In the genomic region with DNA sequence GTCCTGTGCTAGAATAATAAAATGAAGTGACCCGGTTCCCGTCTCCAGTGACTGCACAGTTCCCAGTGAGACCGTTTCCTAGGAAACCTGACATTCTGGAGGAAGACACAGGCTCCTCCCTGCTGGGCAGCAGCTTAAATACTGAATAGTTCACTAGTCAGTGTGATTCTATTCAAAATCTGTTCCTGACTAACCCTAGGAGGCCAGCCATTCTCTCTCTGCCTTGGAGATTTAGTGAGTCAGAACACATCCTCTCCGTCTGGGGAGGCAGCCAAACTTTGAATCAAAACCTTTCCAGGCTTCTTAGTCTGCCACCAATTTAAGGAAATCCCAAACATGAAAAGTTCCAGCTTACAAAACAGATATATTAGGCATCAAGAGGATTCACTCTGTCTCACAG, we compare ENCODE assay signal across 8 cellular contexts. TPM values are rescaled to one million over a fixed set of nuclear protein-coding genes. Genes with fewer than 3 reads are reported as not detected.
A peak's percentile ranks its signal among the peaks of the same experiment; 100 is the strongest.
DNase-seq lines count a peak whose midpoint lies in the region; ATAC-seq lines count a peak whose summit lies in the region.

No MANE protein-coding gene starts in this region.

- H2BK15ac ChIP-seq in mesenchymal stem cell (ENCODE audit: low read depth, poor library complexity, severe bottlenecking): no peak overlapping the region

- H4K8ac ChIP-seq in mesenchymal stem cell (ENCODE audit: low read length): no peak overlapping the region

- H3K9me3 ChIP-seq in ectodermal cell (ENCODE audit: control insufficient read depth, low read length) (no peaks in the 10 kb centered on the region), mesenchymal stem cell (ENCODE audit: control insufficient read depth, low read length) (no peaks in the 10 kb centered on the region), aorta (ENCODE audit: control insufficient read depth, low read length) (no peaks in the 10 kb centered on the region)

- H3K18ac ChIP-seq in mesenchymal stem cell (ENCODE audit: low read depth in 1 of 2, low read length in 2 of 2): no peak overlapping the region

- H3K27ac ChIP-seq in ectodermal cell (ENCODE audit: insufficient read depth, low read depth, low read length, poor library complexity, severe bottlenecking) (peak overlapping the region; percentile 86), mesenchymal stem cell (ENCODE audit: low read length, poor library complexity, severe bottlenecking) (peak overlapping the region; percentile 71), aorta (ENCODE audit: low read depth in 1 of 2, low read length in 2 of 2) (peak overlapping the region in 1 of 2 donors; percentile 62)

- H4K91ac ChIP-seq in mesenchymal stem cell (ENCODE audit: low read length): no peak overlapping the region

- peaks cover 3% of the 10 kb centered on the region for H3K79me1 ChIP-seq in mesenchymal stem cell (replicated peaks; ENCODE audit: low read length, poor library complexity, severe bottlenecking)

- H3K4me2 ChIP-seq in mesenchymal stem cell (ENCODE audit: low read length, poor library complexity, severe bottlenecking): no peak overlapping the region

- peak; percentile 93 for ATAC-seq in aorta (ENCODE audit: low FRiP score)
- no peak for ATAC-seq in HG03175 (IDR thresholded peaks at IDR 0.05; ENCODE audit: unreplicated experiment)
- ATAC-seq in HG02678 (IDR thresholded peaks at IDR 0.05; ENCODE audit: unreplicated experiment): no peak

- H2AK5ac ChIP-seq in mesenchymal stem cell (ENCODE audit: low read length, severe bottlenecking): no peak overlapping the region

- no peak overlapping the region for H2BK120ac ChIP-seq in mesenchymal stem cell (ENCODE audit: low read depth, low read length)

- no peaks in the 10 kb centered on the region for H3K27me3 ChIP-seq in ectodermal cell (ENCODE audit: control insufficient read depth, insufficient read depth, low read length, poor library complexity, severe bottlenecking)
- no peaks in the 10 kb centered on the region for H3K27me3 ChIP-seq in mesenchymal stem cell (ENCODE audit: control insufficient read depth in 1 of 2, insufficient read depth in 1 of 2, low read length in 2 of 2)
- H3K27me3 ChIP-seq in aorta (ENCODE audit: control insufficient read depth in 1 of 2, insufficient read depth in 2 of 2, low read length in 1 of 2): no peaks in the 10 kb centered on the region

- no peak overlapping the region for H3K4ac ChIP-seq in mesenchymal stem cell (ENCODE audit: low read depth in 1 of 2, low read length in 2 of 2)

- no peak overlapping the region for H3K14ac ChIP-seq in mesenchymal stem cell (ENCODE audit: low read length in 2 of 2)

- H3K4me1 ChIP-seq in ectodermal cell (ENCODE audit: control insufficient read depth, insufficient read depth, low read length): peaks cover 12% of the 10 kb centered on the region
- H3K4me1 ChIP-seq in mesenchymal stem cell (ENCODE audit: control insufficient read depth, insufficient read depth, low read depth, low read length): peaks cover 7% of the 10 kb centered on the region
- H3K4me1 ChIP-seq in aorta (ENCODE audit: control insufficient read depth in 1 of 2, insufficient read depth in 2 of 2, low read length in 2 of 2): peaks cover 0 to 3% of the 10 kb centered on the region in 2 donors

- DNase-seq in AG08396 (ENCODE audit: low spot score) (peak; percentile 81), NCI-H2196 treated with DMSO at 0.1 percent for 48 hours (lab: John Stamatoyannopoulos, UW; ENCODE audit: unreplicated experiment) (peak; percentile 20), mesenchymal stem cell (peak; percentile 83), aorta (peak in 1 of 2 donors; percentile 72)
- DNase-seq in stimulated activated CD4-positive, alpha-beta T cell treated with anti-CD3 and anti-CD28 coated beads, Interleukin-15, amount 100 ng/mL, for 24 hours: no peak

- H2BK5ac ChIP-seq in mesenchymal stem cell (ENCODE audit: low read depth, low read length, poor library complexity, severe bottlenecking): no peak overlapping the region

- H3K9ac ChIP-seq in mesenchymal stem cell (ENCODE audit: low read length): peak overlapping the region; percentile 92

- no peak overlapping the region for H2AFZ ChIP-seq in mesenchymal stem cell (ENCODE audit: low read depth, low read length)

- WGBS in ectodermal cell, 2 experiments: 0 to 1% methylated on average over 4 of the region's 4 CpGs
- 3% methylated on average over 4 of the region's 4 CpGs for WGBS in mesenchymal stem cell
- 3 to 8% methylated on average over 4 of the region's 4 CpGs for WGBS in aorta, 2 donors

- H3K36me3 ChIP-seq in ectodermal cell (ENCODE audit: control insufficient read depth, insufficient read depth, low read length): no peaks in the 10 kb centered on the region
- peaks cover 0 to 5% of the 10 kb centered on the region in 2 experiments for H3K36me3 ChIP-seq in mesenchymal stem cell (ENCODE audit: control insufficient read depth in 1 of 2, insufficient read depth in 2 of 2, low read depth in 1 of 2, low read length in 2 of 2)
- no peaks in the 10 kb centered on the region for H3K36me3 ChIP-seq in aorta (ENCODE audit: control insufficient read depth in 1 of 2, insufficient read depth in 2 of 2, low read length in 1 of 2)

- no peak overlapping the region for H3K23ac ChIP-seq in mesenchymal stem cell (ENCODE audit: low read length in 2 of 2)

- intact Hi-C loops in aorta (cut with DNase I): loop anchor here in 1 of 2 donors (1.0 kb wide), 1 partner anchor 11 kb away; a partner anchor contains a TSS

- no peak overlapping the region for H2BK12ac ChIP-seq in mesenchymal stem cell (ENCODE audit: low read length in 2 of 2)

- H3K4me3 ChIP-seq in ectodermal cell (ENCODE audit: insufficient read depth, low read depth, low read length): no peak overlapping the region
- H3K4me3 ChIP-seq in mesenchymal stem cell (ENCODE audit: insufficient read depth in 1 of 2, low read depth in 1 of 2, low read length in 2 of 2): peak overlapping the region in 1 of 2 experiments; percentile 61
- no peak overlapping the region for H3K4me3 ChIP-seq in aorta (ENCODE audit: low read length in 2 of 2)

RNA-seq across cellular contexts. Expression of a gene that starts 11.2 kb away (rescaled TPM):
- polyA plus RNA-seq in ectodermal cell (2013, experiment 1 of 4): 5.9 TPM
- polyA plus RNA-seq in ectodermal cell (2013, experiment 2 of 4): 8.8 TPM
- polyA plus RNA-seq in ectodermal cell (2013, experiment 3 of 4): 6.2 TPM
- 7.9 TPM for polyA plus RNA-seq in ectodermal cell (2013, experiment 4 of 4)
- 1.8 TPM for polyA plus RNA-seq in mesenchymal stem cell (2013, experiment 1 of 2)
- 1.9 TPM for polyA plus RNA-seq in mesenchymal stem cell (2013, experiment 2 of 2)
- 10 to 100 TPM in 1 of 2 donors, 1 to 10 TPM in 1; 9.4 to 18.7 TPM for total RNA-seq in aorta
- polyA plus RNA-seq in aorta: 1 to 10 TPM; 3.4 to 8.4 TPM

RNA-seq across cellular contexts. Expression of a gene that starts 11.3 kb away (rescaled TPM):
- polyA plus RNA-seq in ectodermal cell (2013, experiment 1 of 4): 2,744 TPM
- polyA plus RNA-seq in ectodermal cell (2013, experiment 2 of 4): 2,889 TPM
- 2,687 TPM for polyA plus RNA-seq in ectodermal cell (2013, experiment 3 of 4)
- polyA plus RNA-seq in ectodermal cell (2013, experiment 4 of 4): 3,012 TPM
- 1,998 TPM for polyA plus RNA-seq in mesenchymal stem cell (2013, experiment 1 of 2)
- polyA plus RNA-seq in mesenchymal stem cell (2013, experiment 2 of 2): 1,912 TPM
- total RNA-seq in aorta: 100 to 1,000 TPM; 623 to 776 TPM
- 1,000 to 10,000 TPM; 2,339 to 4,548 TPM for polyA plus RNA-seq in aorta
